In the genomic region with DNA sequence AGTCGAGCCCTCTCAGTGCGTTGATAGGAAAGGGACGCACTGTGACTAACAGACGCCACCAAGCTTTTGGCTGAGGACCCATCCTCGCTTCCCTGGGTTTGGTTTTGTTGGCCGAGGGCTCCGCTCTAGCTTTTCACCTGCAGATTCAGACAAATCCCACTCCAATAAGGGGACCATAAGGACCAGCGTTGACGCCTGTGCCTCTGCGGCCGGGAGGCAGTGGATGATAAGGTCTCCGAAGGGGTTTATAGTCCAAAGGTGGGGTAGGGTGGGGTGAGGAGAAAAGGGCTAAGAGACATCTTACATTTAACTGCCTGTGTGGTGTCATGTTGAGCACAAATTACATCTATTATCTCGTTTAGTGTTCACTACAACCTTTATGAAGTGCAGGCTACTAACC, we compare ENCODE assay signal across 8 cellular contexts. TPM values are rescaled to one million over a fixed set of nuclear protein-coding genes. Genes with fewer than 3 reads are reported as not detected.
A peak's percentile ranks its signal among the peaks of the same experiment; 100 is the strongest.
DNase-seq lines count a peak whose midpoint lies in the region; ATAC-seq, FAIRE-seq and TF ChIP-seq lines count a peak whose summit lies in the region.

No MANE protein-coding gene starts in this region.

- H3K9ac ChIP-seq in kidney (ENCODE audit: low read length in 2 of 2), result peak overlapping the region; percentile 85 to 91

- no peaks in the 10 kb centered on the region for H3K27me3 Mint-ChIP-seq in T-helper 2 cell treated with Interferon-gamma antibody and Interleukin-4, amounts not matched to agents 5 μg/mL and 100 μg/mL, for 36 hours (ENCODE audit: low read depth)

- intact Hi-C loops in kidney (cut with DNase I), result no loop called here

- peaks cover 3 to 21% of the 10 kb centered on the region in 2 donors for H3K4me1 ChIP-seq in kidney (ENCODE audit: control insufficient read depth in 1 of 2, insufficient read depth in 1 of 2, low read depth in 1 of 2, low read length in 2 of 2)

- H3K9me3 Mint-ChIP-seq in T-helper 2 cell treated with Interferon-gamma antibody and Interleukin-4, amounts not matched to agents 5 μg/mL and 100 μg/mL, for 36 hours, result no peaks in the 10 kb centered on the region
- no peaks in the 10 kb centered on the region for H3K9me3 Mint-ChIP-seq in activated naive CD4-positive, alpha-beta T cell treated with anti-CD3 and anti-CD28 coated beads, Interleukin-2, amount 50 U/mL, for 72 hours

- peaks cover 2% of the 10 kb centered on the region for H3K36me3 Mint-ChIP-seq in T-helper 2 cell treated with Interferon-gamma antibody and Interleukin-4, amounts not matched to agents 5 μg/mL and 100 μg/mL, for 36 hours (ENCODE audit: low read depth)
- peaks cover 18 to 22% of the 10 kb centered on the region in 2 donors for H3K36me3 Mint-ChIP-seq in activated naive CD4-positive, alpha-beta T cell treated with anti-CD3 and anti-CD28 coated beads, Interleukin-2, amount 50 U/mL, for 72 hours

- no peaks in the 10 kb centered on the region for H3K36me3 ChIP-seq in kidney (ENCODE audit: control insufficient read depth in 1 of 2, insufficient read depth in 2 of 2, low read length in 2 of 2)

- H3K27ac ChIP-seq in kidney (ENCODE audit: low read depth in 2 of 2, low read length in 2 of 2), result peak overlapping the region; percentile 58 to 69
- H3K27ac ChIP-seq in substantia nigra (ENCODE audit: low read depth, low read length, poor library complexity, severe bottlenecking), result peak overlapping the region; percentile 63

- no peak for FAIRE-seq in kidney (lab: Jason Lieb, UNC)

- H3K4me1 Mint-ChIP-seq in T-helper 2 cell treated with Interferon-gamma antibody and Interleukin-4, amounts not matched to agents 5 μg/mL and 100 μg/mL, for 36 hours (ENCODE audit: low read depth), result peaks cover 31% of the 10 kb centered on the region

- peak overlapping the region; percentile 89 for H3K27ac Mint-ChIP-seq in T-helper 2 cell treated with Interferon-gamma antibody and Interleukin-4, amounts not matched to agents 5 μg/mL and 100 μg/mL, for 36 hours
- H3K27ac Mint-ChIP-seq in activated naive CD4-positive, alpha-beta T cell treated with anti-CD3 and anti-CD28 coated beads, Interleukin-2, amount 50 U/mL, for 72 hours, result peak overlapping the region; percentile 94 to 96

- TF ChIP-seq CTCF in kidney (IDR thresholded peaks at IDR 0.05; ENCODE audit: borderline replicate concordance, extremely low read depth, insufficient read depth), result no peak

- no peaks in the 10 kb centered on the region for H3K9me3 ChIP-seq in kidney (ENCODE audit: control insufficient read depth in 1 of 2, low read length in 2 of 2)

- DNase-seq in T-helper 2 cell treated with Interferon-gamma antibody and Interleukin-4, amounts not matched to agents 5 μg/mL and 100 μg/mL, for 36 hours (ENCODE audit: low spot score), result no peak
- DNase-seq in T-helper 2 cell, result no peak
- DNase-seq in activated naive CD4-positive, alpha-beta T cell treated with anti-CD3 and anti-CD28 coated beads, Interleukin-2, amount 50 U/mL, for 72 hours (ENCODE audit: low spot score in 2 of 2), result no peak
- DNase-seq in kidney, result no peak
- DNase-seq in substantia nigra (lab: John Stamatoyannopoulos, UW), result peak in 1 of 49 donors; percentile 47
- DNase-seq in MV-4-11 (lab: John Stamatoyannopoulos, UW), result no peak
- DNase-seq in NOMO-1 treated with DMSO at 0.1 percent for 48 hours (lab: John Stamatoyannopoulos, UW; ENCODE audit: unreplicated experiment), result no peak

- H3K4me3 ChIP-seq in kidney (ENCODE audit: low read length in 2 of 2), result peak overlapping the region; percentile 95 to 98

- peak overlapping the region; percentile 93 for H3K4me3 Mint-ChIP-seq in T-helper 2 cell treated with Interferon-gamma antibody and Interleukin-4, amounts not matched to agents 5 μg/mL and 100 μg/mL, for 36 hours

- ATAC-seq in activated naive CD4-positive, alpha-beta T cell treated with anti-CD3 and anti-CD28 coated beads, Interleukin-2, amount 50 U/mL, for 72 hours, result no peak
- ATAC-seq in GM21423 (IDR thresholded peaks at IDR 0.05; ENCODE audit: unreplicated experiment), result no peak

RNA-seq across cellular contexts. Expression of gene PEX14, which starts 0.8 kb away (rescaled TPM):
- 10 to 100 TPM; 22.3 to 22.7 TPM for total RNA-seq in activated naive CD4-positive, alpha-beta T cell treated with anti-CD3 and anti-CD28 coated beads, Interleukin-2, amount 50 U/mL, for 72 hours
- 22.8 TPM for total RNA-seq in kidney
- polyA plus RNA-seq in kidney (ENCODE audit: insufficient read depth, low read depth, low replicate concordance), result 25.8 TPM

RNA-seq across cellular contexts. Expression of gene DFFA, which starts 3.2 kb away (rescaled TPM):
- 10 to 100 TPM; 34.4 to 41.0 TPM for total RNA-seq in activated naive CD4-positive, alpha-beta T cell treated with anti-CD3 and anti-CD28 coated beads, Interleukin-2, amount 50 U/mL, for 72 hours
- total RNA-seq in kidney, result 33.4 TPM
- polyA plus RNA-seq in kidney (ENCODE audit: insufficient read depth, low read depth, low replicate concordance), result 27.2 TPM

RNA-seq across cellular contexts. Expression of gene CORT, which starts 25.7 kb away (rescaled TPM):
- total RNA-seq in activated naive CD4-positive, alpha-beta T cell treated with anti-CD3 and anti-CD28 coated beads, Interleukin-2, amount 50 U/mL, for 72 hours, result under 1 TPM in 1 of 2 donors, not detected in 1; 0.32 TPM
- total RNA-seq in kidney, result 0.22 TPM
- polyA plus RNA-seq in kidney (ENCODE audit: insufficient read depth, low read depth, low replicate concordance), result 0.62 TPM

RNA-seq across cellular contexts. Expression of gene CENPS, which starts 45.3 kb away (rescaled TPM):
- total RNA-seq in activated naive CD4-positive, alpha-beta T cell treated with anti-CD3 and anti-CD28 coated beads, Interleukin-2, amount 50 U/mL, for 72 hours, result 10 to 100 TPM in 1 of 2 donors, 1 to 10 TPM in 1; 8.6 to 16.7 TPM
- 21.9 TPM for total RNA-seq in kidney
- 45.1 TPM for polyA plus RNA-seq in kidney (ENCODE audit: insufficient read depth, low read depth, low replicate concordance)
